In genomic region chr19:11164278-11164677, GRCh38 we compare ENCODE assay signal across 14 cellular contexts. TPM values are rescaled to one million over a fixed set of nuclear protein-coding genes. Genes with fewer than 3 reads are reported as not detected.
A peak's percentile ranks its signal among the peaks of the same experiment; 100 is the strongest.
DNase-seq lines count a peak whose midpoint lies in the region; ATAC-seq and TF ChIP-seq lines count a peak whose summit lies in the region.
"Had no signal": no experiment of that assay in that cellular context is flagged by ENCODE, and none has a peak within 500 bp of the region (broad histone marks: within the 10 kb centered on the region; RNA-seq: fewer than 3 reads in every experiment).

No MANE protein-coding gene starts in this region.

- no peak overlapping the region for H3K4me2 ChIP-seq in neuronal stem cell (ENCODE audit: insufficient read depth, low read length, poor library complexity, severe bottlenecking)

- no peak overlapping the region for H2AFZ ChIP-seq in neuronal stem cell (ENCODE audit: low read length)

- H3K27me3 ChIP-seq in cardiac muscle cell (no peaks in the 10 kb centered on the region), endodermal cell (ENCODE audit: control insufficient read depth, insufficient read depth, low read length, poor library complexity, severe bottlenecking) (no peaks in the 10 kb centered on the region), neuronal stem cell (ENCODE audit: control insufficient read depth in 3 of 3, insufficient read depth in 3 of 3, low read depth in 1 of 3, low read length in 3 of 3) (no peaks in the 10 kb centered on the region), upper lobe of left lung (no peaks in the 10 kb centered on the region)

- no peak overlapping the region for H3K23ac ChIP-seq in neuronal stem cell (ENCODE audit: low read depth, low read length, poor library complexity)

- peak overlapping the region; percentile 11 for H3K27ac Mint-ChIP-seq in endodermal cell

- H3K9ac ChIP-seq in endodermal cell (ENCODE audit: extremely low read depth, low read length, poor library complexity, severe bottlenecking) (no peak overlapping the region), neuronal stem cell (ENCODE audit: low read depth, low read length, poor library complexity) (no peak overlapping the region)

- no peak overlapping the region for H4K8ac ChIP-seq in neuronal stem cell (ENCODE audit: low read depth, low read length)

- peak overlapping the region; percentile 90 for H3K27ac ChIP-seq in cardiac muscle cell
- H3K27ac ChIP-seq in endodermal cell (ENCODE audit: low read depth, low read length), result no peak overlapping the region
- peak overlapping the region; percentile 23 for H3K27ac ChIP-seq in neuronal stem cell (replicated peaks; ENCODE audit: low read length)
- H3K27ac ChIP-seq in upper lobe of left lung, result peak overlapping the region; percentile 55 to 63 (median 59)
- H3K27ac ChIP-seq: 22Rv1, VCaP had no signal

- H3K36me3 ChIP-seq in cardiac muscle cell (peaks cover 9% of the 10 kb centered on the region), endodermal cell (ENCODE audit: control insufficient read depth, insufficient read depth, low read length) (peaks cover 20% of the 10 kb centered on the region), neuronal stem cell (replicated peaks in 1 of 2; ENCODE audit: control insufficient read depth in 2 of 2, insufficient read depth in 2 of 2, low read length in 2 of 2) (peaks cover 2 to 29% of the 10 kb centered on the region in 2 donors), upper lobe of left lung (peaks cover 0 to 50% (median 23%) of the 10 kb centered on the region in 4 donors)

- TF ChIP-seq EP300 in upper lobe of left lung (IDR thresholded peaks at IDR 0.05), result no peak

- H2BK5ac ChIP-seq in neuronal stem cell (ENCODE audit: low read length), result no peak overlapping the region

- no peak overlapping the region for H3K4ac ChIP-seq in neuronal stem cell (ENCODE audit: low read length)

- no peak for ATAC-seq in upper lobe of left lung (ENCODE audit: low FRiP score in 2 of 2)

- H4K91ac ChIP-seq in neuronal stem cell (ENCODE audit: low read depth, low read length, poor library complexity), result no peak overlapping the region

- peak in 1 of 2 donors; percentile 40 for DNase-seq in cardiac muscle cell (ENCODE audit: low read depth in 1 of 2, low spot score in 1 of 2)
- no peak for DNase-seq in cardiac septum (ENCODE audit: low spot score)
- no peak for DNase-seq in endodermal cell
- DNase-seq in neuronal stem cell (ENCODE audit: low spot score), result no peak
- DNase-seq in upper lobe of left lung, result no peak
- DNase-seq in mesenteric fat pad (ENCODE audit: low spot score), result no peak
- no peak for DNase-seq in activated CD4-positive, alpha-beta T cell treated with anti-CD3 and anti-CD28 coated beads, Interleukin-2, amount 50 U/mL, for 4 hours
- no peak for DNase-seq in NCI-H748 (lab: John Stamatoyannopoulos, UW; ENCODE audit: unreplicated experiment)
- DNase-seq: activated naive CD4-positive, alpha-beta T cell treated with Interleukin-2 at 50 U/mL for 16 hours; central memory CD4-positive, alpha-beta T cell; NCI-H1417; OCI-M1 had no signal

- peaks cover 15% of the 10 kb centered on the region for H3K4me1 ChIP-seq in cardiac muscle cell (ENCODE audit: low read depth)
- H3K4me1 ChIP-seq in endodermal cell (ENCODE audit: control insufficient read depth, insufficient read depth, low read length), result no peaks in the 10 kb centered on the region
- H3K4me1 ChIP-seq in neuronal stem cell (ENCODE audit: control insufficient read depth in 2 of 2, insufficient read depth in 1 of 2, low read depth in 1 of 2, low read length in 2 of 2), result peaks cover 0 to 3% of the 10 kb centered on the region in 2 donors
- H3K4me1 ChIP-seq in upper lobe of left lung, result peaks cover 4 to 21% (median 8%) of the 10 kb centered on the region in 4 donors

- H2AK5ac ChIP-seq in neuronal stem cell (ENCODE audit: low read depth, low read length), result no peak overlapping the region

- intact Hi-C loops in cardiac septum (cut with DNase I), result loop anchor here (2.0 kb wide), 1 partner anchor 19 kb away; no protein-coding TSS in a partner anchor

- H3K4me3 ChIP-seq in cardiac muscle cell, result no peak overlapping the region
- no peak overlapping the region for H3K4me3 ChIP-seq in endodermal cell (ENCODE audit: low read length)
- H3K4me3 ChIP-seq in neuronal stem cell (ENCODE audit: low read length in 2 of 2), result no peak overlapping the region
- no peak overlapping the region for H3K4me3 ChIP-seq in upper lobe of left lung

- H3K14ac ChIP-seq in neuronal stem cell (ENCODE audit: low read length), result no peak overlapping the region

- no peak for TF ChIP-seq POLR2A in upper lobe of left lung (IDR thresholded peaks at IDR 0.05)

- H3K9me3 Mint-ChIP-seq in endodermal cell, result no peaks in the 10 kb centered on the region

- TF ChIP-seq CTCF in cardiac muscle cell (IDR thresholded peaks at IDR 0.05; ENCODE audit: low read depth, low read length) (no peak), endodermal cell (conservative IDR thresholded peaks at IDR 0.05) (no peak), upper lobe of left lung (IDR thresholded peaks at IDR 0.05) (no peak)

- H3K36me3 Mint-ChIP-seq in endodermal cell (ENCODE audit: low read depth), result peaks cover 44% of the 10 kb centered on the region

- no peak overlapping the region for H2BK120ac ChIP-seq in neuronal stem cell (ENCODE audit: low read depth, low read length)

- H3K9me3 ChIP-seq in cardiac muscle cell (ENCODE audit: low read depth) (no peaks in the 10 kb centered on the region), endodermal cell (ENCODE audit: control insufficient read depth, low read length) (no peaks in the 10 kb centered on the region), neuronal stem cell (replicated peaks in 1 of 2; ENCODE audit: control insufficient read depth in 2 of 2, insufficient read depth in 1 of 2, low read depth in 1 of 2, low read length in 2 of 2) (no peaks in the 10 kb centered on the region), upper lobe of left lung (peaks cover 0 to 9% (median 0%) of the 10 kb centered on the region in 4 donors)

- H3K4me1 Mint-ChIP-seq in endodermal cell, result no peaks in the 10 kb centered on the region

- no peaks in the 10 kb centered on the region for H3K79me1 ChIP-seq in neuronal stem cell (ENCODE audit: low read depth, low read length)

- no peaks in the 10 kb centered on the region for H3K27me3 Mint-ChIP-seq in endodermal cell (ENCODE audit: insufficient read depth)

- H3K18ac ChIP-seq in neuronal stem cell (ENCODE audit: low read length), result no peak overlapping the region

- no peak overlapping the region for H2BK15ac ChIP-seq in neuronal stem cell (ENCODE audit: low read length)

- WGBS in endodermal cell (ENCODE audit: insufficient coverage in 1 of 2, insufficient read length in 1 of 2), 2 experiments, result 95 to 98% methylated on average over 10 to 11 of the region's 11 CpGs
- WGBS in neuronal stem cell (ENCODE audit: extremely low coverage in 2 of 2, insufficient read length in 2 of 2, insufficient replicate concordance in 1 of 2), 2 donors, result no CpG with 5 or more reads among the region's 11 CpGs
- WGBS in upper lobe of left lung, 2 donors, result 77 to 81% methylated on average over 11 of the region's 11 CpGs

- H2BK12ac ChIP-seq in neuronal stem cell (ENCODE audit: low read length), result no peak overlapping the region

- H3K4me3 Mint-ChIP-seq in endodermal cell, result no peak overlapping the region

RNA-seq across cellular contexts. Expression of gene SPC24, which starts 8.7 kb away (rescaled TPM):
- 15.8 and 127 TPM in 2 replicates for total RNA-seq in cardiac muscle cell
- 7.1 and 25.8 TPM in 2 replicates for polyA plus RNA-seq in cardiac muscle cell
- total RNA-seq in cardiac septum, result 3.8 TPM
- 10 to 100 TPM; 35.4 to 50.0 TPM for total RNA-seq in endodermal cell
- 29.9 TPM for polyA plus RNA-seq in endodermal cell (2013, experiment 1 of 2)
- 34.5 TPM for polyA plus RNA-seq in endodermal cell (2013, experiment 2 of 2)
- 21.3 TPM for polyA plus RNA-seq in neuronal stem cell (2013, experiment 1 of 2)
- 22.7 TPM for polyA plus RNA-seq in neuronal stem cell (2013, experiment 2 of 2)
- 10 to 100 TPM in 1 of 6 donors, 1 to 10 TPM in 4, not detected in 1; 1.4 to 13.3 (median 2.1) TPM for total RNA-seq in upper lobe of left lung
- 0.77 TPM for total RNA-seq in mesenteric fat pad

RNA-seq across cellular contexts. Expression of gene KANK2, which starts 33.1 kb away (rescaled TPM):
- total RNA-seq in cardiac muscle cell, result 73.0 and 106 TPM in 2 replicates
- polyA plus RNA-seq in cardiac muscle cell, result 38.9 and 43.9 TPM in 2 replicates
- total RNA-seq in cardiac septum, result 499 TPM
- total RNA-seq in endodermal cell, result 10 to 100 TPM; 74.2 to 87.7 TPM
- 27.0 TPM for polyA plus RNA-seq in endodermal cell (2013, experiment 1 of 2)
- 29.6 TPM for polyA plus RNA-seq in endodermal cell (2013, experiment 2 of 2)
- 19.8 TPM for polyA plus RNA-seq in neuronal stem cell (2013, experiment 1 of 2)
- polyA plus RNA-seq in neuronal stem cell (2013, experiment 2 of 2), result 19.2 TPM
- 100 to 1,000 TPM; 144 to 295 (median 240) TPM for total RNA-seq in upper lobe of left lung
- 121 TPM for total RNA-seq in mesenteric fat pad
